9 cellular contexts compared by ENCODE assay signal in the genomic region with DNA sequence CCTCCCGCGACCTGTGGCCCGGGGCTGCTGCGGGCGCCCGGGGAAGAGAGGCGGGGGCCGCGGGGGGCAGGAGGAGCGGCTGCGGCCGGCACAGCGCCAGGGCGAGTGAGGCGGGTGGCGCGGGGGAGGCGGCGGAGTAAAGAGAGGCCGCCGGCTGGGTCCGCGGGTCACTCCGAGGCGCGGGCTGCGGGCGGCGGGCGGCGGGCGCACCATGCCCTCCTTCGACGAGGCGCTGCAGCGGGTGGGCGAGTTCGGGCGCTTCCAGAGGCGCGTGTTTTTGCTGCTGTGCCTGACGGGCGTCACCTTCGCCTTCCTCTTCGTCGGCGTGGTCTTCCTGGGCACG. TPM values are rescaled to one million over a fixed set of nuclear protein-coding genes. Genes with fewer than 3 reads are reported as not detected.
DNase-seq lines count a peak whose midpoint lies in the region; ATAC-seq and TF ChIP-seq lines count a peak whose summit lies in the region.
"Had no signal": no experiment of that assay in that cellular context is flagged by ENCODE, and none has a peak within 500 bp of the region (broad histone marks: within the 10 kb centered on the region; RNA-seq: fewer than 3 reads in every experiment).

A gene with protein sequence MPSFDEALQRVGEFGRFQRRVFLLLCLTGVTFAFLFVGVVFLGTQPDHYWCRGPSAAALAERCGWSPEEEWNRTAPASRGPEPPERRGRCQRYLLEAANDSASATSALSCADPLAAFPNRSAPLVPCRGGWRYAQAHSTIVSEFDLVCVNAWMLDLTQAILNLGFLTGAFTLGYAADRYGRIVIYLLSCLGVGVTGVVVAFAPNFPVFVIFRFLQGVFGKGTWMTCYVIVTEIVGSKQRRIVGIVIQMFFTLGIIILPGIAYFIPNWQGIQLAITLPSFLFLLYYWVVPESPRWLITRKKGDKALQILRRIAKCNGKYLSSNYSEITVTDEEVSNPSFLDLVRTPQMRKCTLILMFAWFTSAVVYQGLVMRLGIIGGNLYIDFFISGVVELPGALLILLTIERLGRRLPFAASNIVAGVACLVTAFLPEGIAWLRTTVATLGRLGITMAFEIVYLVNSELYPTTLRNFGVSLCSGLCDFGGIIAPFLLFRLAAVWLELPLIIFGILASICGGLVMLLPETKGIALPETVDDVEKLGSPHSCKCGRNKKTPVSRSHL (plus strand): TSS at position 170 of the 343 bp plus-strand sequence. CDS start 42 bp downstream, at position 212.

- POLR2A ChIA-PET in WTC11 (lab: Charles Lee): no interaction called here
- POLR2A ChIA-PET in GM10248 (lab: Yijun Ruan, JAX): no interaction called here

- H3K4me3 Mint-ChIP-seq in WTC11: peak within 1 kb of the TSS; percentile 81

- H3K27me3 Mint-ChIP-seq in WTC11 (ENCODE audit: low read depth): peaks cover 44% of the 10 kb centered on the region

- H3K27ac ChIP-seq in C4-2B (peak within 1 kb of the TSS; percentile 43; the same call in 1 of the 2 replicates), cardiac muscle cell (no peak within 1 kb of the TSS)
- H3K27ac ChIP-seq: SK-N-MC had no signal

- DNase-seq in WTC11 (ENCODE audit: low spot score) (no peak), cardiac muscle cell (ENCODE audit: low read depth in 1 of 2, low spot score in 1 of 2) (peak in 1 of 2 donors; percentile 43), omental fat pad (ENCODE audit: low spot score) (no peak), NAMALWA (ENCODE audit: low spot score) (no peak), A172 (ENCODE audit: low spot score) (no peak), NCI-H1417 treated with DMSO at 0.1 percent for 48 hours (lab: John Stamatoyannopoulos, UW) (no peak), GM10248 (ENCODE audit: extremely low spot score) (no peak)

- CTCF ChIA-PET in WTC11 (lab: Charles Lee): interaction anchor here (1.0 to 1.3 kb wide), 2 partner anchors 126 to 172 kb away, joined by 3 to 4 read pairs; no protein-coding TSS in a partner anchor
- CTCF ChIA-PET in GM10248 (lab: Yijun Ruan, JAX): no interaction called here

- H3K9me3 Mint-ChIP-seq in WTC11: no peaks in the 10 kb centered on the region

- no peak for TF ChIP-seq CTCF in C4-2B (conservative IDR thresholded peaks at IDR 0.05)
- TF ChIP-seq CTCF in WTC11 (IDR thresholded peaks at IDR 0.05): no peak
- TF ChIP-seq CTCF in cardiac muscle cell (IDR thresholded peaks at IDR 0.05; ENCODE audit: low read depth, low read length): no peak
- TF ChIP-seq CTCF in omental fat pad (IDR thresholded peaks at IDR 0.05): no peak
- no peak for TF ChIP-seq CTCF in GM10248 (IDR thresholded peaks at IDR 0.05; ENCODE audit: control extremely low read depth, extremely low read depth, low read depth, missing control alignments)

- H3K4me1 ChIP-seq in cardiac muscle cell (ENCODE audit: low read depth): no peaks in the 10 kb centered on the region

- H3K4me3 ChIP-seq in cardiac muscle cell: peak within 1 kb of the TSS; percentile 38
- H3K4me3 ChIP-seq: SK-N-MC had no signal

- no peak within 1 kb of the TSS for H3K27ac Mint-ChIP-seq in WTC11

- H3K4me1 Mint-ChIP-seq in WTC11: peaks cover 20% of the 10 kb centered on the region

- no peaks in the 10 kb centered on the region for H3K36me3 Mint-ChIP-seq in WTC11

- no peaks in the 10 kb centered on the region for H3K9me3 ChIP-seq in cardiac muscle cell (ENCODE audit: low read depth)

- ATAC-seq in WTC11 (peak; percentile 29), omental fat pad (ENCODE audit: low FRiP score) (peak; percentile 58)

- no peaks in the 10 kb centered on the region for H3K36me3 ChIP-seq in cardiac muscle cell

- peaks cover 57% of the 10 kb centered on the region for H3K27me3 ChIP-seq in cardiac muscle cell

TF ChIP-seq in WTC11, 78 proteins besides CTCF, POLR2A, EP300 and RAD21:
- TF ChIP-seq MLX (CRISPR knock-in tag; IDR thresholded peaks at IDR 0.05): no peak
- TF ChIP-seq ZNF121 (CRISPR knock-in tag; IDR thresholded peaks at IDR 0.05): 0 out of 2 replicates have a peak, but pooled peaks have one; percentile 9
- TF ChIP-seq TP53 (CRISPR knock-in tag; IDR thresholded peaks at IDR 0.05): no peak
- TF ChIP-seq TEAD1 (CRISPR knock-in tag; IDR thresholded peaks at IDR 0.05): 0 out of 2 replicates have a peak, but pooled peaks have one; percentile 9
- TF ChIP-seq PRRX2 (CRISPR knock-in tag; IDR thresholded peaks at IDR 0.05): no peak
- no peak; the same call in 1 of the 2 replicates for TF ChIP-seq GABPB1 (CRISPR knock-in tag; IDR thresholded peaks at IDR 0.05)

RNA-seq across cellular contexts. Expression of the gene that starts here (rescaled TPM):
- total RNA-seq in WTC11 (2021): 2.2 to 4.1 TPM (median 2.4 TPM) in 3 replicates
- 0.74 TPM in 1 of 2 replicates, not detected in the other for total RNA-seq in cardiac muscle cell
- polyA plus RNA-seq in cardiac muscle cell: not detected in 2 replicates
- total RNA-seq in omental fat pad: 10 to 100 TPM in 3 of 4 donors, 1 to 10 TPM in 1; 6.7 to 14.3 (median 13.2) TPM
- 0.10 TPM in 1 of 2 replicates, not detected in the other for total RNA-seq in A172 (2014; rRNA removed; shearing (Covaris generic))
